ENCODE assay signal across 12 cellular contexts in genomic region chr14:67940476-67940875, GRCh38.
DNase-seq lines count a peak whose midpoint lies in the region; ATAC-seq, FAIRE-seq and TF ChIP-seq lines count a peak whose summit lies in the region.
"Had no signal": no experiment of that assay in that cellular context is flagged by ENCODE, and none has a peak within 500 bp of the region (broad histone marks: within the 10 kb centered on the region; RNA-seq: fewer than 3 reads in every experiment).

No MANE protein-coding gene starts in this region.

- 93% methylated on average over 1 of the region's 1 CpG for WGBS in HUES64
- WGBS in H1 (ENCODE audit: extremely low coverage in 1 of 2, insufficient coverage in 1 of 2, insufficient read length in 1 of 2, insufficient replicate concordance in 2 of 2, low coverage in 1 of 2, low lambda C conversion rate in 2 of 2, missing lambda C conversion rate in 1 of 2), 2 experiments: 83% methylated on average over 1 of the region's 1 CpG; no CpG with 5 or more reads in 1 of the 2 experiments
- WGBS in mesendoderm (ENCODE audit: extremely low coverage, insufficient coverage, low lambda C conversion rate): no CpG with 5 or more reads among the region's 1 CpG
- 55% methylated on average over 1 of the region's 1 CpG for WGBS in suprapubic skin

- no peak for TF ChIP-seq RAD21 in H1 (IDR thresholded peaks at IDR 0.05 in 1 of 2, conservative IDR thresholded peaks at IDR 0.05 in 1 of 2; ENCODE audit: low read depth in 2 of 2, low read length in 2 of 2)

- H3K27ac ChIP-seq in HUES64 (ENCODE audit: low read depth, low read length) (peak overlapping the region; percentile 66), H1 (ENCODE audit: low read depth, low read length) (no peak overlapping the region), mesendoderm (ENCODE audit: low read depth, low read length) (no peak overlapping the region), suprapubic skin (peak overlapping the region; percentile 76)

- no peaks in the 10 kb centered on the region for H3K79me2 ChIP-seq in H1 (ENCODE audit: control insufficient read depth in 1 of 2, insufficient read depth in 2 of 2, low read length in 2 of 2)
- H3K79me2 ChIP-seq in mesendoderm (ENCODE audit: control insufficient read depth, insufficient read depth, low read length): no peaks in the 10 kb centered on the region

- H2AK5ac ChIP-seq in H1 (ENCODE audit: low read depth, low read length) (no peak overlapping the region), mesendoderm (ENCODE audit: low read length) (no peak overlapping the region)

- H3K4me2 ChIP-seq in H1 (ENCODE audit: insufficient read depth in 1 of 2, low read depth in 2 of 2, low read length in 2 of 2): no peak overlapping the region
- H3K4me2 ChIP-seq in mesendoderm (ENCODE audit: low read length): no peak overlapping the region

- TF ChIP-seq CTCF in H1 (IDR thresholded peaks at IDR 0.05; ENCODE audit: control extremely low read depth in 1 of 3, insufficient read depth in 1 of 3, low read depth in 1 of 3, low read length in 3 of 3) (no peak), suprapubic skin (IDR thresholded peaks at IDR 0.05) (no peak)

- CTCF ChIA-PET in H1 (lab: Charles Lee; ENCODE audit: partially characterized antibody): interaction anchor here (0.6 to 1.2 kb wide), 3 partner anchors 423 to 877 kb away, joined by 3 read pairs; no protein-coding TSS in a partner anchor

- H2BK5ac ChIP-seq in H1 (ENCODE audit: low read depth, low read length) (no peak overlapping the region), mesendoderm (ENCODE audit: low read length) (no peak overlapping the region)

- FAIRE-seq in H1 (lab: Jason Lieb, UNC) (no peak), H54 (lab: Jason Lieb, UNC) (no peak)
- FAIRE-seq: bronchial epithelial cell, GM18507 had no signal

- no peak overlapping the region for H3K14ac ChIP-seq in H1 (ENCODE audit: insufficient read length)

- H3K18ac ChIP-seq in H1 (ENCODE audit: extremely low read depth, low read length): no peak overlapping the region
- no peak overlapping the region for H3K18ac ChIP-seq in mesendoderm (ENCODE audit: low read length)

- H3K9ac ChIP-seq in HUES64 (ENCODE audit: low read depth, low read length): no peak overlapping the region
- H3K9ac ChIP-seq in H1 (replicated peaks in 1 of 4; ENCODE audit: extremely low read depth in 1 of 4, low read depth in 3 of 4, low read length in 3 of 4): no peak overlapping the region
- no peak overlapping the region for H3K9ac ChIP-seq in mesendoderm (ENCODE audit: low read length)

- no peak for ATAC-seq in HG03039 (IDR thresholded peaks at IDR 0.05; ENCODE audit: unreplicated experiment)
- no peak for ATAC-seq in HG02571 (IDR thresholded peaks at IDR 0.05; ENCODE audit: unreplicated experiment)

- H3K23ac ChIP-seq in H1 (ENCODE audit: insufficient read length) (no peak overlapping the region), mesendoderm (ENCODE audit: low read length) (no peak overlapping the region)

- DNase-seq in H1 (ENCODE audit: low read depth in 1 of 2, low spot score in 2 of 2) (no peak), mesendoderm (no peak), suprapubic skin (ENCODE audit: low spot score in 2 of 2) (no peak), H54 (ENCODE audit: insufficient read length, low spot score) (no peak), T-helper 2 cell (no peak)
- DNase-seq: activated CD4-positive, alpha-beta memory T cell treated with anti-CD3 and anti-CD28 coated beads for 36 hours; NCI-H1436 treated with DMSO at 0.1 percent for 48 hours had no signal

- no peak overlapping the region for H2BK20ac ChIP-seq in H1 (ENCODE audit: low read length)

- no peak overlapping the region for H2BK15ac ChIP-seq in H1 (ENCODE audit: low read length)
- no peak overlapping the region for H2BK15ac ChIP-seq in mesendoderm (replicated peaks; ENCODE audit: low read depth)

- H3K56ac ChIP-seq in H1 (replicated peaks; ENCODE audit: insufficient read length, low read depth, low read length): no peak overlapping the region
- no peak overlapping the region for H3K56ac ChIP-seq in mesendoderm (ENCODE audit: low read length)

- H3K4me1 ChIP-seq in HUES64 (ENCODE audit: insufficient read depth, low read length) (peaks cover 74% of the 10 kb centered on the region), H1 (replicated peaks in 1 of 4; ENCODE audit: control insufficient read depth in 3 of 4, insufficient read depth in 4 of 4, low read length in 3 of 4) (peaks cover 5 to 23% (median 12%) of the 10 kb centered on the region in 4 experiments; a peak in 6 of 7 replicates), mesendoderm (ENCODE audit: control insufficient read depth, low read depth, low read length) (peaks cover 5% of the 10 kb centered on the region), suprapubic skin (peaks cover 66% of the 10 kb centered on the region)

- H3K23me2 ChIP-seq in H1 (ENCODE audit: low read depth, low read length): no peaks in the 10 kb centered on the region

- peak overlapping the region; percentile 34 for H4K91ac ChIP-seq in H1 (replicated peaks; ENCODE audit: insufficient read length, low read length)

- TF ChIP-seq POLR2A in H1 (IDR thresholded peaks at IDR 0.05; ENCODE audit: control extremely low read depth in 1 of 2, low read depth in 2 of 2, low read length in 2 of 2) (no peak), suprapubic skin (IDR thresholded peaks at IDR 0.05) (no peak), H54 (IDR thresholded peaks at IDR 0.05; ENCODE audit: low read depth, low read length) (no peak)

- H4K20me1 ChIP-seq in H1 (replicated peaks in 1 of 2; ENCODE audit: control insufficient read depth in 1 of 2, insufficient read depth in 2 of 2, low read length in 2 of 2): no peaks in the 10 kb centered on the region

- no peak overlapping the region for H2BK12ac ChIP-seq in H1 (ENCODE audit: low read depth, low read length)

- H4K5ac ChIP-seq in H1 (ENCODE audit: insufficient read length, low read depth, low read length) (no peak overlapping the region), mesendoderm (ENCODE audit: low read length) (no peak overlapping the region)

- POLR2A ChIA-PET in H1 (lab: Charles Lee; ENCODE audit: partially characterized antibody): no interaction called here

- H3K4ac ChIP-seq in H1 (replicated peaks; ENCODE audit: insufficient read length, low read depth, low read length) (no peak overlapping the region), mesendoderm (ENCODE audit: low read depth, low read length) (no peak overlapping the region)

- H3K36me3 ChIP-seq in HUES64 (ENCODE audit: insufficient read depth, low read length) (no peaks in the 10 kb centered on the region), H1 (ENCODE audit: control insufficient read depth in 2 of 4, insufficient read depth in 4 of 4, low read length in 3 of 4) (no peaks in the 10 kb centered on the region), mesendoderm (ENCODE audit: control insufficient read depth, insufficient read depth, low read length) (no peaks in the 10 kb centered on the region), suprapubic skin (no peaks in the 10 kb centered on the region)

- no peak overlapping the region for H2AFZ ChIP-seq in H1 (ENCODE audit: low read length)

- H3K9me3 ChIP-seq in HUES64 (ENCODE audit: insufficient read depth, low read depth, low read length): no peaks in the 10 kb centered on the region
- no peaks in the 10 kb centered on the region for H3K9me3 ChIP-seq in H1 (ENCODE audit: insufficient read depth in 2 of 2, low read depth in 1 of 2, low read length in 1 of 2)
- no peaks in the 10 kb centered on the region for H3K9me3 ChIP-seq in suprapubic skin

- no peak overlapping the region for H2BK120ac ChIP-seq in H1 (replicated peaks; ENCODE audit: low read depth, low read length)
- H2BK120ac ChIP-seq in mesendoderm (ENCODE audit: low read depth, low read length): no peak overlapping the region

- no peak overlapping the region for H3K4me3 ChIP-seq in HUES64 (ENCODE audit: low read length)
- H3K4me3 ChIP-seq in H1 (ENCODE audit: extremely low read depth in 1 of 4, insufficient read depth in 2 of 4, low read depth in 3 of 4, low read length in 4 of 4): no peak overlapping the region
- H3K4me3 ChIP-seq in mesendoderm (ENCODE audit: low read length): no peak overlapping the region
- no peak overlapping the region for H3K4me3 ChIP-seq in suprapubic skin

- H3K27me3 ChIP-seq in HUES64 (ENCODE audit: insufficient read depth, low read length) (no peaks in the 10 kb centered on the region), H1 (replicated peaks in 1 of 4; ENCODE audit: control insufficient read depth in 3 of 4, extremely low read depth in 1 of 4, insufficient read depth in 3 of 4, low read length in 3 of 4) (no peaks in the 10 kb centered on the region), mesendoderm (ENCODE audit: insufficient read depth, low read length, poor library complexity) (no peaks in the 10 kb centered on the region), suprapubic skin (no peaks in the 10 kb centered on the region)

- no peak overlapping the region for H4K8ac ChIP-seq in H1 (ENCODE audit: extremely low read depth, insufficient read depth, low read length)
- H4K8ac ChIP-seq in mesendoderm (ENCODE audit: low read depth, low read length): peak overlapping the region; percentile 5

- no peaks in the 10 kb centered on the region for H3K79me1 ChIP-seq in H1 (ENCODE audit: low read depth, low read length)
- no peaks in the 10 kb centered on the region for H3K79me1 ChIP-seq in mesendoderm (ENCODE audit: low read length)

- no peak for TF ChIP-seq EP300 in H1 (IDR thresholded peaks at IDR 0.05; ENCODE audit: borderline replicate concordance in 1 of 2, low read depth in 2 of 2, low read length in 2 of 2)
- no peak for TF ChIP-seq EP300 in suprapubic skin (IDR thresholded peaks at IDR 0.05)

TF ChIP-seq in H1, 55 proteins besides CTCF, POLR2A, EP300 and RAD21 (continues in another document):
- TF ChIP-seq, protein P1, sequence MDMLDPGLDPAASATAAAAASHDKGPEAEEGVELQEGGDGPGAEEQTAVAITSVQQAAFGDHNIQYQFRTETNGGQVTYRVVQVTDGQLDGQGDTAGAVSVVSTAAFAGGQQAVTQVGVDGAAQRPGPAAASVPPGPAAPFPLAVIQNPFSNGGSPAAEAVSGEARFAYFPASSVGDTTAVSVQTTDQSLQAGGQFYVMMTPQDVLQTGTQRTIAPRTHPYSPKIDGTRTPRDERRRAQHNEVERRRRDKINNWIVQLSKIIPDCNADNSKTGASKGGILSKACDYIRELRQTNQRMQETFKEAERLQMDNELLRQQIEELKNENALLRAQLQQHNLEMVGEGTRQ (IDR thresholded peaks at IDR 0.05; ENCODE audit: low read length): no peak
- TF ChIP-seq ZNF274 (IDR thresholded peaks at IDR 0.05; ENCODE audit: borderline replicate concordance, extremely low read depth, low read length) (no peak), SUZ12 (IDR thresholded peaks at IDR 0.05; ENCODE audit: low read length) (no peak), GABPA (IDR thresholded peaks at IDR 0.05; ENCODE audit: borderline replicate concordance, insufficient read depth, low read length) (no peak), JUN (IDR thresholded peaks at IDR 0.05; ENCODE audit: low read depth, low read length) (no peak), EZH2 (IDR thresholded peaks at IDR 0.05; ENCODE audit: low read depth, low read length, severe bottlenecking) (no peak)
- TF ChIP-seq, protein P2, sequence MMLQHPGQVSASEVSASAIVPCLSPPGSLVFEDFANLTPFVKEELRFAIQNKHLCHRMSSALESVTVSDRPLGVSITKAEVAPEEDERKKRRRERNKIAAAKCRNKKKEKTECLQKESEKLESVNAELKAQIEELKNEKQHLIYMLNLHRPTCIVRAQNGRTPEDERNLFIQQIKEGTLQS (IDR thresholded peaks at IDR 0.05; ENCODE audit: insufficient read depth, low read depth, low read length): no peak

Comparison
In these comparisons a context has a peak if more than half of its experiments do, and no peak if none do; other contexts are left out.
1. H3K27ac ChIP-seq: peak in HUES64 (single experiment) and suprapubic skin (single experiment); none in H1 (single experiment) and mesendoderm (single experiment).